16 cellular contexts compared by ENCODE assay signal in the genomic region with DNA sequence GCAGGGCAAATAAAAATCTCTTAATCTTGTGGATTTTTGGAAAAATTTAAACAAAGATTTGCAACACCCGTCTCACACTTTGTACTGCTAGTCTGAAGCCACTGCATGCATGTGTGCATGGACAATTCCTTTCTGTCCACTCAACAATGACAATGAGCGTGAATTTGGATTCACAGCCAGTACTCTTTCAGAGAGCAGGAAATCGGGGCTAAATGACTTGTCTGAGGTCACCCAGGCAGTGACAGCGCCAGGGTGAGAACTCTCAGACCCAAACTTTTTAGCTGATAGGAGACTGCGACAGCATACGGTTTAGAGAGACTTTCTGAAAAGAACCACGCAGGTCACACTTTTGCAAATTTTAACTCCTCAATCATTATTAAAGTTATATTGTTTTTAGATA.
"Had no signal": no experiment of that assay in that cellular context is flagged by ENCODE, and none has a peak within 500 bp of the region (broad histone marks: within the 10 kb centered on the region; RNA-seq: fewer than 3 reads in every experiment).

No MANE protein-coding gene starts in this region.

- H3K27me3 Mint-ChIP-seq: activated naive CD8-positive, alpha-beta T cell treated with anti-CD3 and anti-CD28 coated beads, Interleukin-2, amount 50 U/mL, for 24 hours; progenitor cell of endocrine pancreas had no signal

- H3K4me1 ChIP-seq: breast epithelium had no signal

- H3K9me3 Mint-ChIP-seq: activated naive CD4-positive, alpha-beta T cell treated with anti-CD3 and anti-CD28 coated beads for 36 hours; activated naive CD8-positive, alpha-beta T cell treated with anti-CD3 and anti-CD28 coated beads, Interleukin-2, amount 50 U/mL, for 24 hours; activated T-helper 2 cell treated with anti-CD3 and anti-CD28 coated beads, Interferon-gamma antibody, Interleukin-2, Interleukin-4, amounts not matched to agents 10 μg/mL and 5 μg/mL and 100 μg/mL, durations not matched to agents 14 hours and 24 hours and 36 hours had no signal

- H3K27ac Mint-ChIP-seq: activated naive CD4-positive, alpha-beta T cell treated with anti-CD3 and anti-CD28 coated beads for 36 hours; activated naive CD8-positive, alpha-beta T cell treated with anti-CD3 and anti-CD28 coated beads, Interleukin-2, amount 50 U/mL, for 24 hours; activated T-helper 2 cell treated with anti-CD3 and anti-CD28 coated beads, Interferon-gamma antibody, Interleukin-2, Interleukin-4, amounts not matched to agents 10 μg/mL and 5 μg/mL and 100 μg/mL, durations not matched to agents 14 hours and 24 hours and 36 hours; progenitor cell of endocrine pancreas had no signal

- H3K27me3 ChIP-seq: breast epithelium, gastroesophageal sphincter, stomach, thyroid gland had no signal

- H3K9me3 ChIP-seq: breast epithelium, gastroesophageal sphincter, SK-N-SH, stomach, thyroid gland had no signal

- H3K9ac ChIP-seq: SK-N-SH had no signal

- H3K4me3 ChIP-seq: breast epithelium, gastroesophageal sphincter, smooth muscle cell, stomach, thyroid gland had no signal

- DNase-seq: activated CD4-positive, CD25-positive, alpha-beta regulatory T cell treated with anti-CD3 and anti-CD28 coated beads, Interleukin-2, amount 50 U/mL, for 72 hours; activated naive CD4-positive, alpha-beta T cell treated with anti-CD3 and anti-CD28 coated beads for 36 hours; activated naive CD8-positive, alpha-beta T cell treated with anti-CD3 and anti-CD28 coated beads, Interleukin-2, amount 50 U/mL, for 24 hours; aorta; left ventricle myocardium superior; right cardiac atrium; SK-N-SH; stomach; T-helper 1 cell; T1000; thyroid gland had no signal

- H3K4me3 Mint-ChIP-seq: activated naive CD4-positive, alpha-beta T cell treated with anti-CD3 and anti-CD28 coated beads for 36 hours; activated naive CD8-positive, alpha-beta T cell treated with anti-CD3 and anti-CD28 coated beads, Interleukin-2, amount 50 U/mL, for 24 hours had no signal

- H3K36me3 ChIP-seq: breast epithelium, thyroid gland had no signal

- ATAC-seq: activated naive CD8-positive, alpha-beta T cell treated with anti-CD3 and anti-CD28 coated beads, Interleukin-2, amount 50 U/mL, for 24 hours; gastroesophageal sphincter; left ventricle myocardium superior had no signal
